Comparison of ENCODE assay signal across 8 cellular contexts in genomic region chr9:90142580-90142979, GRCh38.
A peak's percentile ranks its signal among the peaks of the same experiment; 100 is the strongest.
DNase-seq lines count a peak whose midpoint lies in the region; ATAC-seq and TF ChIP-seq lines count a peak whose summit lies in the region.

No MANE protein-coding gene starts in this region.

- H3K4me1 ChIP-seq in DND-41 (ENCODE audit: insufficient read depth, low read length) = no peaks in the 10 kb centered on the region
- H3K4me1 ChIP-seq in Loucy (ENCODE audit: insufficient read depth, low read length, poor library complexity, severe bottlenecking) = no peaks in the 10 kb centered on the region

- no peaks in the 10 kb centered on the region for H3K9me2 ChIP-seq in Loucy (replicated peaks; ENCODE audit: low read depth, low read length)

- no peaks in the 10 kb centered on the region for H3F3A ChIP-seq in Loucy (ENCODE audit: low read depth)

- H3K9ac ChIP-seq in DND-41 (ENCODE audit: low read depth, low read length) (no peak overlapping the region), Loucy (ENCODE audit: low read depth, low read length, poor library complexity, severe bottlenecking) (peak overlapping the region; percentile 33)

- H3K4me2 ChIP-seq in DND-41 (ENCODE audit: insufficient read depth, low read length) (no peak overlapping the region), Loucy (ENCODE audit: low read depth, low read length, poor library complexity, severe bottlenecking) (peak overlapping the region; percentile 17)

- no peak overlapping the region for H3K4me3 ChIP-seq in DND-41 (ENCODE audit: low read depth in 1 of 2, low read length in 2 of 2)
- no peak overlapping the region for H3K4me3 ChIP-seq in Loucy (ENCODE audit: low read length, poor library complexity, severe bottlenecking)
- H3K4me3 ChIP-seq in astrocyte of the cerebellum (ENCODE audit: low read depth, low read length) = no peak overlapping the region

- H3K36me3 ChIP-seq in DND-41 (ENCODE audit: insufficient read depth, low read length) (no peaks in the 10 kb centered on the region), Loucy (ENCODE audit: insufficient read depth, low read length) (no peaks in the 10 kb centered on the region)

- in situ Hi-C loops in astrocyte of the cerebellum (cut with HindIII; ENCODE audit: low sequenced_read_pairs) = no loop called here

- H3K27me3 ChIP-seq in DND-41 (ENCODE audit: insufficient read depth, low read length, poor library complexity) (peaks cover 12% of the 10 kb centered on the region), Loucy (ENCODE audit: insufficient read depth, low read length, poor library complexity, severe bottlenecking) (no peaks in the 10 kb centered on the region)

- H4K20me1 ChIP-seq in DND-41 (ENCODE audit: insufficient read depth, low read length) (no peaks in the 10 kb centered on the region), Loucy (ENCODE audit: insufficient read depth, low read length, poor library complexity, severe bottlenecking) (no peaks in the 10 kb centered on the region)

- ATAC-seq in DND-41 (ENCODE audit: insufficient read depth, low read depth) = no peak
- peak; percentile 77 for ATAC-seq in left lobe of liver
- ATAC-seq in HG03280 (IDR thresholded peaks at IDR 0.05; ENCODE audit: unreplicated experiment) = no peak
- no peak for ATAC-seq in HG03521 (IDR thresholded peaks at IDR 0.05; ENCODE audit: unreplicated experiment)

- H3K79me2 ChIP-seq in DND-41 (ENCODE audit: insufficient read depth, low read length) = no peaks in the 10 kb centered on the region
- no peaks in the 10 kb centered on the region for H3K79me2 ChIP-seq in Loucy (ENCODE audit: insufficient read depth, low read length)

- H3K9me3 ChIP-seq in DND-41 (ENCODE audit: insufficient read depth, low read length, severe bottlenecking) (no peaks in the 10 kb centered on the region), Loucy (ENCODE audit: insufficient read depth, low read depth, low read length) (peaks cover 7% of the 10 kb centered on the region; the same call in 1 of the 2 replicates)

- DNase-seq in DND-41 (peak; percentile 20), SHP77 (lab: John Stamatoyannopoulos, UW) (peak; percentile 77 to 83), astrocyte of the cerebellum (ENCODE audit: low read depth) (peak; percentile 6), left lobe of liver (ENCODE audit: low spot score) (peak; percentile 53)
- peak; percentile 53 for DNase-seq in stimulated activated CD8-positive, alpha-beta memory T cell treated with anti-CD3 and anti-CD28 coated beads, Interleukin-12 subunit alpha, Interleukin-12 subunit beta, amount 100 ng/mL, for 1 hour (ENCODE audit: low read depth)

- H2AFZ ChIP-seq in DND-41 (ENCODE audit: low read depth, low read length) (no peak overlapping the region), Loucy (ENCODE audit: low read length) (peak overlapping the region; percentile 66)

- no peak overlapping the region for H3K27ac ChIP-seq in DND-41 (ENCODE audit: low read length)

- TF ChIP-seq CTCF in DND-41 (IDR thresholded peaks at IDR 0.05; ENCODE audit: borderline replicate concordance, extremely low read depth, low read length, poor library complexity, severe bottlenecking) (peak; percentile 57), Loucy (conservative IDR thresholded peaks at IDR 0.05; ENCODE audit: low read length) (peak; percentile 81), astrocyte of the cerebellum (IDR thresholded peaks at IDR 0.05; ENCODE audit: low read depth, low read length, missing control alignments) (peak; percentile 20)

Comparison
In these comparisons a context has a peak if more than half of its experiments do, and no peak if none do; other contexts are left out.
1. DNase-seq: peak in every context shown above with its lines; median percentile 80 in SHP77; 53 in left lobe of liver; 53 in stimulated activated CD8-positive, alpha-beta memory T cell treated with anti-CD3 and anti-CD28 coated beads, Interleukin-12 subunit alpha, Interleukin-12 subunit beta, amount 100 ng/mL, for 1 hour; 20 in DND-41; 6 in astrocyte of the cerebellum.
2. CTCF ChIP-seq: peak in every context shown above with its lines; median percentile 81 in Loucy; 57 in DND-41; 20 in astrocyte of the cerebellum.